In the genomic region with DNA sequence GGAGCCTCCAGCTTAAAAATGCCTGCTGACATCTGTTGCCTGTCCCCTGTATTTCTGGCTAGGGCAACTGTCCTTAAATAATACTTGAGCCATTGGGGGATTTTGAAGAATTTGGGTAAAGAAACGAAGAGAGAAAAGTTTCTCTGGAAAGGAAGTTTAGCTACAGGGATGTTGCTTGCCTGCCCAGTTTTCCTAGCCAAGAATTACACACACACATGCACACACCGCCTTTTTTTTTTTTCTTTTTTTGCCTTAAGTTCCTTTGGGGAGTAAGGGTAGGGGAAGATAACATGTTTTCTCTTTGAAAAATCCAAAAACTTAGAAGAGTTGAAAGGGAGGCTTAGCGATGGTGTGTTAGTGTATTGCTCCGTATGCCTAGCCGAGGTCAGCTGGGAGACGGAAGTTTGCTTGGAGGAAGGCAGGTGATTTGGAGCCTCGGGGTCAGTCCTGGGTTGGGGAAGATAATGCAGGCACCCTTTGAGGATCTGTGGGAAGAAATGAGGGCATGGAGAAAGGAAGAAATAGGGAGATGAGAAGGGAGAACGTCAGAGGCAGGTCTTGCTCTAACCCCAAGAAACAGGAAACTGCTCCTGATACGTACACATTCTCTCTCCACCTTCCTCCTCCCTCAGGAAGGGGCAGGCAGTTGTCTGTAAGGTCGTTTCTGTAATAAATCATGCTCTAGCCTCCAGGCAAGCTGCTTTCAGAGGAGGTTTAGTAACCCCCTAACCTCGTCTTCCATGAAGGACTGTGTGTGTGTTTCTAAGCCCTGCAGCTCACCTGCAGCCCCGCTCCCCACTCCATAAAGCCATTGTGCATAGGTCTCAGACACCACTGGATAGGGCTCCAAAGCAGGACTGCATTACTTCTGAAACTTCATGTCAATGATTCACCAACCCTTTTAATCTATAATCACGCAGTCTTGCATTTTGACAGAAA, we compare ENCODE assay signal across 8 cellular contexts. TPM values are rescaled to one million over a fixed set of nuclear protein-coding genes. Genes with fewer than 3 reads are reported as not detected.
DNase-seq lines count a peak whose midpoint lies in the region; ATAC-seq and TF ChIP-seq lines count a peak whose summit lies in the region.

No MANE protein-coding gene starts in this region.

- H3K23ac ChIP-seq in neuronal stem cell (ENCODE audit: low read depth, low read length, poor library complexity), result no peak overlapping the region

- no peak overlapping the region for H2BK120ac ChIP-seq in neuronal stem cell (ENCODE audit: low read depth, low read length)

- peak overlapping the region; percentile 13 for H3K27ac ChIP-seq in neuronal stem cell (replicated peaks; ENCODE audit: low read length)

- no peak overlapping the region for H2BK15ac ChIP-seq in neuronal stem cell (ENCODE audit: low read length)

- H3K4me3 ChIP-seq in epithelial cell of esophagus (ENCODE audit: low read length), result peak overlapping the region; percentile 34
- no peak overlapping the region for H3K4me3 ChIP-seq in neuronal stem cell (ENCODE audit: low read length in 2 of 2)

- H3K9me3 ChIP-seq in neuronal stem cell (replicated peaks in 1 of 2; ENCODE audit: control insufficient read depth in 2 of 2, insufficient read depth in 1 of 2, low read depth in 1 of 2, low read length in 2 of 2), result peaks cover 0 to 4% of the 10 kb centered on the region in 2 donors

- H4K8ac ChIP-seq in neuronal stem cell (ENCODE audit: low read depth, low read length), result no peak overlapping the region

- H3K4me2 ChIP-seq in neuronal stem cell (ENCODE audit: insufficient read depth, low read length, poor library complexity, severe bottlenecking), result no peak overlapping the region

- no peak overlapping the region for H3K18ac ChIP-seq in neuronal stem cell (ENCODE audit: low read length)

- H2AFZ ChIP-seq in neuronal stem cell (ENCODE audit: low read length), result no peak overlapping the region

- H3K4ac ChIP-seq in neuronal stem cell (ENCODE audit: low read length), result no peak overlapping the region

- H3K4me1 ChIP-seq in neuronal stem cell (ENCODE audit: control insufficient read depth in 2 of 2, insufficient read depth in 1 of 2, low read depth in 1 of 2, low read length in 2 of 2), result peaks cover 35 to 65% of the 10 kb centered on the region in 2 donors

- no peak overlapping the region for H2BK12ac ChIP-seq in neuronal stem cell (ENCODE audit: low read length)

- ATAC-seq in GM21447 (IDR thresholded peaks at IDR 0.05; ENCODE audit: unreplicated experiment), result no peak
- ATAC-seq in GM21367 (IDR thresholded peaks at IDR 0.05; ENCODE audit: unreplicated experiment), result no peak

- no peak overlapping the region for H3K14ac ChIP-seq in neuronal stem cell (ENCODE audit: low read length)

- no peaks in the 10 kb centered on the region for H3K27me3 ChIP-seq in neuronal stem cell (ENCODE audit: control insufficient read depth in 3 of 3, insufficient read depth in 3 of 3, low read depth in 1 of 3, low read length in 3 of 3)

- H2AK5ac ChIP-seq in neuronal stem cell (ENCODE audit: low read depth, low read length), result no peak overlapping the region

- H3K9ac ChIP-seq in neuronal stem cell (ENCODE audit: low read depth, low read length, poor library complexity), result no peak overlapping the region

- H4K91ac ChIP-seq in neuronal stem cell (ENCODE audit: low read depth, low read length, poor library complexity), result no peak overlapping the region

- DNase-seq in COLO668 (lab: John Stamatoyannopoulos, UW; ENCODE audit: unreplicated experiment) (peak; percentile 36), NCI-H128 (lab: John Stamatoyannopoulos, UW; ENCODE audit: unreplicated experiment) (peak; percentile 1), epithelial cell of esophagus (ENCODE audit: low read depth) (peak; percentile 48), neuronal stem cell (ENCODE audit: low spot score) (no peak), HuH-7.5 (ENCODE audit: low spot score) (no peak), GM19238 (ENCODE audit: insufficient read length, low spot score) (no peak)

- no peak overlapping the region for H2BK5ac ChIP-seq in neuronal stem cell (ENCODE audit: low read length)

- no CpG with 5 or more reads among the region's 13 CpGs for WGBS in neuronal stem cell (ENCODE audit: extremely low coverage in 2 of 2, insufficient read length in 2 of 2, insufficient replicate concordance in 1 of 2), 2 donors

- no peak for TF ChIP-seq CTCF in epithelial cell of esophagus (IDR thresholded peaks at IDR 0.05; ENCODE audit: insufficient read depth, low read depth, low read length, missing control alignments)

- H3K79me1 ChIP-seq in neuronal stem cell (ENCODE audit: low read depth, low read length), result peaks cover 7% of the 10 kb centered on the region

- H3K36me3 ChIP-seq in neuronal stem cell (replicated peaks in 1 of 2; ENCODE audit: control insufficient read depth in 2 of 2, insufficient read depth in 2 of 2, low read length in 2 of 2), result peaks cover 0 to 32% of the 10 kb centered on the region in 2 donors

RNA-seq across cellular contexts. Expression of a gene that starts 10.5 kb away (rescaled TPM):
- polyA plus RNA-seq in neuronal stem cell (2013, experiment 1 of 2), result 29.7 TPM
- 30.1 TPM for polyA plus RNA-seq in neuronal stem cell (2013, experiment 2 of 2)

Comparison
In these comparisons a context has a peak if more than half of its experiments do, and no peak if none do; other contexts are left out.
1. DNase-seq: peak in COLO668 (single experiment), NCI-H128 (single experiment) and epithelial cell of esophagus (single experiment); none in neuronal stem cell (single experiment), HuH-7.5 (single experiment) and GM19238 (single experiment).